ENCODE assay signal across 24 cellular contexts in genomic region chr2:36267194-36267593, GRCh38.
"Had no signal": no experiment of that assay in that cellular context is flagged by ENCODE, and none has a peak within 500 bp of the region (broad histone marks: within the 10 kb centered on the region; RNA-seq: fewer than 3 reads in every experiment).

No MANE protein-coding gene starts in this region.

- H3K27ac ChIP-seq: epithelial cell of prostate, esophagus squamous epithelium, gastrocnemius medialis, heart right ventricle, left lung, lower lobe of right lung had no signal

- H3K4me3 Mint-ChIP-seq: dendritic cell treated with granulocyte-macrophage colony-stimulating factor and Interleukin-4, amounts not matched to agents 40 ng/mL and 50 ng/mL, for 4 days; effector memory CD8-positive, alpha-beta T cell; endodermal cell; mesothelial cell of epicardium; naive B cell; naive thymus-derived CD8-positive, alpha-beta T cell had no signal

- H3K36me3 ChIP-seq: esophagus squamous epithelium, gastrocnemius medialis, heart right ventricle, left lung, lower lobe of right lung had no signal

- H3K4me1 ChIP-seq: esophagus squamous epithelium, gastrocnemius medialis, heart right ventricle, left lung, lower lobe of right lung had no signal

- DNase-seq: cortex of kidney; effector CD8-positive, alpha-beta T cell; effector memory CD8-positive, alpha-beta T cell; endodermal cell; erythroblast; esophagus squamous epithelium; foreskin fibroblast; foreskin melanocyte; gastrocnemius medialis; glutamatergic neuron; head of caudate nucleus; heart right ventricle; hippocampal formation; left cardiac atrium; left lung; left ventricle myocardium superior; lower lobe of right lung; mesenchymal stem cell; mucosa of descending colon; naive B cell; naive thymus-derived CD8-positive, alpha-beta T cell had no signal

- H3K4me3 ChIP-seq: esophagus squamous epithelium, gastrocnemius medialis, heart right ventricle, left lung, lower lobe of right lung, mucosa of descending colon had no signal

- H3K9me3 ChIP-seq: esophagus squamous epithelium, gastrocnemius medialis, lower lobe of right lung had no signal

- ATAC-seq: effector memory CD8-positive, alpha-beta T cell; gastrocnemius medialis; heart right ventricle; left cardiac atrium; left lung; left ventricle myocardium superior; lower lobe of right lung; mucosa of descending colon; naive thymus-derived CD8-positive, alpha-beta T cell had no signal

- H3K27me3 Mint-ChIP-seq: dendritic cell treated with granulocyte-macrophage colony-stimulating factor and Interleukin-4, amounts not matched to agents 40 ng/mL and 50 ng/mL, for 4 days; effector memory CD8-positive, alpha-beta T cell; naive B cell; naive thymus-derived CD8-positive, alpha-beta T cell had no signal

- H3K4me1 Mint-ChIP-seq: mesothelial cell of epicardium, naive B cell had no signal

- H3K27me3 ChIP-seq: esophagus squamous epithelium, gastrocnemius medialis, left lung had no signal

- H3K27ac Mint-ChIP-seq: dendritic cell treated with granulocyte-macrophage colony-stimulating factor and Interleukin-4, amounts not matched to agents 40 ng/mL and 50 ng/mL, for 4 days; effector memory CD8-positive, alpha-beta T cell; endodermal cell; mesothelial cell of epicardium; naive B cell; naive thymus-derived CD8-positive, alpha-beta T cell had no signal
